Comparison of ENCODE assay signal across 20 cellular contexts in the genomic region with DNA sequence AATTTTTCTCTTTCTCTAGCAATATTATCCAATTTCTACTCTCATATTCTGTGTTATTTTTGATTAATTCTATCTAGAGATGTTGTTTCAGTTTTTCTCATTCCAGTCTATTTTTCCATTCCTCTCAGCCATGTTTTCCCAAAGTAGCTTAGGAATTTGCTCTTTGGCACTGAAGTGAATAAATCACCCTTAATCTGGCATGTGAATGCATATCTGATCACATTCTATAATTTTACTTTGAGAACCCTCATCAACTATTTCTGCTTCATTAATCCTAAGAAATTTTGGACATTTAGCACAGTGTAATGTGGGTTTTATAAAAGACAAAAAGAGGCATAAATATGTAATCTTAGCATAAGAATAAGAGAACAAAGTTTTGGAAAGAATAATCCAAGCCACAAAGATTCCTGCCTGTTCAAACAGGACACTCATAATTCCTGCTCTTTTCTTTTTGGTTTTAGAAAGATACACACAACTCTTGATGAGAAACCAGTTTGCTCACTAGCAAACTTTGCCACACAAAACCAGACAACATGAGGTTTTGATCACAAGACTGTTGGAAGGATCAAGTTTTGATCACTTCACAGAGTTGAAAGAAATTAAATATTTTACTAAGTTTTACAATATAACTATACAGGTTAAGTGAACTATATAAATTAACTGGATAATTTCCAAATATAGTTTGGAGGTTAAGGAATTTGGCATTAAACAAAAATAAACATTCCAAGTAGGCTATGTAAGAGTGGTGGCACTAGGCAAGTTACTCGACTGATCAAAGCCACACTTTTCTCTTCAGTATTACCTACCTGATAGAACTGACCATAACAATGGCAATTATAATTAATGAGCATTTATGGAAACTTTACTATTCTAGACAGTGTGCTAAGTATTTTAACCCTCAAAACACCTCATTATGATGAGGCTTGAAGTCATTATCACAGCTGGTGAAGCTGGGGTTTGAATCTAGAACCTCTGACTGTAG.
A peak's percentile ranks its signal among the peaks of the same experiment; 100 is the strongest.
DNase-seq lines count a peak whose midpoint lies in the region; ATAC-seq, FAIRE-seq and TF ChIP-seq lines count a peak whose summit lies in the region.
"Had no signal": no experiment of that assay in that cellular context is flagged by ENCODE, and none has a peak within 500 bp of the region (broad histone marks: within the 10 kb centered on the region; RNA-seq: fewer than 3 reads in every experiment).

No MANE protein-coding gene starts in this region.

- H3K36me3 Mint-ChIP-seq in nephron (ENCODE audit: low read depth) = no peaks in the 10 kb centered on the region

- H3K4me3 ChIP-seq in A673 (ENCODE audit: low read depth, low read length, poor library complexity, severe bottlenecking) (no peak overlapping the region), adrenal gland (no peak overlapping the region)
- H3K4me3 ChIP-seq: A549, GM23338 had no signal

- CTCF ChIA-PET in A673 (lab: Charles Lee) = no interaction called here

- H3K9me3 ChIP-seq in A673 (ENCODE audit: low read depth, low read length, poor library complexity, severe bottlenecking) (no peaks in the 10 kb centered on the region), adrenal gland (replicated peaks in 1 of 3) (no peaks in the 10 kb centered on the region)
- H3K9me3 ChIP-seq: A549 had no signal

- peak; percentile 23 for FAIRE-seq in endometrium (lab: Jason Lieb, UNC)
- FAIRE-seq: A549, GM12891, GM18507, RCC 7860 had no signal

- DNase-seq in A673 (ENCODE audit: low spot score) (peak; percentile 19), NCI-H226 (peak; percentile 37), A172 (ENCODE audit: low spot score) (no peak), HUDEP-2 (lab: John Stamatoyannopoulos, UW; ENCODE audit: unreplicated experiment in 76 of 76) (no peak), adrenal gland (no peak)
- DNase-seq: C1 segment of cervical spinal cord, GF-D8, KG1, NCI-H1436, NCI-H2029, NCI-H524 treated with DMSO at 0.1 percent for 48 hours, Right ventricle myocardium superior had no signal

- no TSS peak for BruUV-seq in A673 (replicated peaks; lab: Mats Ljungman, UMichigan)

- TF ChIP-seq CTCF in A673 (conservative IDR thresholded peaks at IDR 0.05; ENCODE audit: low read depth, low read length) (no peak), nephron (IDR thresholded peaks at IDR 0.05; ENCODE audit: unreplicated experiment in 3 of 3) (no peak), adrenal gland (IDR thresholded peaks at IDR 0.05) (no peak)

- H3K4me1 Mint-ChIP-seq in nephron = peaks cover 26% of the 10 kb centered on the region

- no peaks in the 10 kb centered on the region for H3K27me3 Mint-ChIP-seq in nephron (ENCODE audit: low read depth)

- no peak overlapping the region for H3K4me3 Mint-ChIP-seq in nephron
- H3K4me3 Mint-ChIP-seq: GM23338 had no signal

- H3K36me3 ChIP-seq in A673 (ENCODE audit: insufficient read depth, low read length, poor library complexity, severe bottlenecking) = no peaks in the 10 kb centered on the region
- H3K36me3 ChIP-seq in adrenal gland (replicated peaks in 1 of 2) = no peaks in the 10 kb centered on the region

- H3K27ac ChIP-seq in A673 (ENCODE audit: low read depth, low read length, poor library complexity, severe bottlenecking) = no peak overlapping the region
- no peak overlapping the region for H3K27ac ChIP-seq in adrenal gland
- H3K27ac ChIP-seq: A549 had no signal

- WGBS in adrenal gland, 4 donors = 76 to 91% (median 77%) methylated on average over 1 of the region's 1 CpG

- TF ChIP-seq POLR2A in adrenal gland (IDR thresholded peaks at IDR 0.05) = no peak

- H3K4me1 ChIP-seq in A673 (ENCODE audit: insufficient read depth, low read length, poor library complexity, severe bottlenecking) = peaks cover 3% of the 10 kb centered on the region
- no peaks in the 10 kb centered on the region for H3K4me1 ChIP-seq in adrenal gland (replicated peaks in 1 of 2)
- H3K4me1 ChIP-seq: A549 had no signal

- H3K27me3 ChIP-seq in A673 (replicated peaks; ENCODE audit: insufficient read depth, low read depth, low read length, poor library complexity) (no peaks in the 10 kb centered on the region), adrenal gland (no peaks in the 10 kb centered on the region)

- intact Hi-C loops in A673 (cut with micrococcal nuclease; ENCODE audit: unreplicated experiment) = no loop called here
- intact Hi-C loops in adrenal gland (cut with DNase I) = no loop called here

- H3K27ac Mint-ChIP-seq in nephron = peak overlapping the region; percentile 5 to 64 (median 39)
- H3K27ac Mint-ChIP-seq: GM23338 had no signal

- no peaks in the 10 kb centered on the region for H3K9me3 Mint-ChIP-seq in nephron
- H3K9me3 Mint-ChIP-seq: GM23338 had no signal

- no peak for ATAC-seq in GM21423 (IDR thresholded peaks at IDR 0.05; ENCODE audit: unreplicated experiment)
- ATAC-seq: A549, GM23338 had no signal

- POLR2A ChIA-PET in A673 (lab: Charles Lee; ENCODE audit: low non-redundant PET) = no interaction called here

Comparison
In these comparisons a context has a peak if more than half of its experiments do, and no peak if none do; other contexts are left out.
1. DNase-seq: peak in A673 (single experiment) and NCI-H226 (single experiment); none in A172 (single experiment), HUDEP-2 (0 of 76) and adrenal gland (0 of 7).